8 cellular contexts compared by ENCODE assay signal in the genomic region with DNA sequence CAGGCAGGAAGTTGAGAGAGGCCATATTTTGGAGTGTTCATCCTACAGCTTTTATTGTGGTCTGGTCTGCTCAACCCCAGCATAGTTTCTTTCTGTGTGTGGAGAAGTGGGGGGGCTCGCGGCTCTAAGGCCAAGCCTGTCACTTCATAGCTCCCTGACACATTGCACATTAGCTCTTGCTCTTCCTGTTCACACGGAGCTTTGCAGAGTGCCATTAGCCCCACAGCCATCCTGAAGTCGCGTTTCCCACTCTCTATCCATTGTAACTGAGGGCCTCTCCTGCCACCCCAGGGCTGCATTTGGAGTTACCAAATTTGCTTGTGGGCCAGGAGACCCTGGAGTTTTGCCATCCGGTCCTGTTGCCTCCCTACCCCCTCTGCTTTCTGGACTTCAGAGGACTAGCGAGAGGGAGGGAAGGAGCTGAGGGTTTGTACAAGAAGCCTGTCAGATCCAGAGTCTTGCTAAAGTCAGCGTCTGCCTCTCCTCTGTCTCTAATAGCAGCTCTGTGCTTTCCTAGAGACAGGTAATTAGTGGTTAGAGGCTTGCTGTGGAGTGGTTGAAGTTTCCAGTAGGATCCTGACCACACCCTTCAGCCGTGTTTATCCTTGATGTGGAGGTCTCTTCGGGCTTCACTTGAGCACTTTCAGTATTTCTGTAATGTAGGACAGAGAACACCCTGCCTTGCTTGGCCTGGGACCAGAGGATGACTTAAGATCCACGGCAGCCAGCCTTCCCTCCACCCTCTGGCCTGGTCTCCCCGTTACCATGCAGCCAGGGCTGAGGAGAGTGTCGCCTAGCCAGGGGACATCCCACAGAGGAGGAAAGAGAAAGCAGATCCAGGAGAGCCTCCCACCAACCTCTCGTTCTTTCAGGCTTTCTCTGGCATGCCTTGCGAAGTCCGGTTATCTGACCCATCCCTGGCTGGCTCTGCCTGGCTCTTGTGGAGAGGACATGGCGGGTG. TPM values are rescaled to one million over a fixed set of nuclear protein-coding genes. Genes with fewer than 3 reads are reported as not detected.
DNase-seq lines count a peak whose midpoint lies in the region; ATAC-seq and TF ChIP-seq lines count a peak whose summit lies in the region.

No MANE protein-coding gene starts in this region.

- peaks cover 26% of the 10 kb centered on the region for H3K36me3 Mint-ChIP-seq in central memory CD8-positive, alpha-beta T cell (ENCODE audit: insufficient read depth)

- H3K4me1 Mint-ChIP-seq in central memory CD8-positive, alpha-beta T cell = peaks cover 54% of the 10 kb centered on the region

- peak overlapping the region; percentile 89 for H3K27ac Mint-ChIP-seq in central memory CD8-positive, alpha-beta T cell (ENCODE audit: low read depth)

- H3K9me3 Mint-ChIP-seq in central memory CD8-positive, alpha-beta T cell = no peaks in the 10 kb centered on the region

- no peaks in the 10 kb centered on the region for H3K27me3 Mint-ChIP-seq in central memory CD8-positive, alpha-beta T cell

- H3K4me3 ChIP-seq in mucosa of descending colon = no peak overlapping the region

- intact Hi-C loops in mucosa of descending colon (cut with DNase I, micrococcal nuclease) = loop anchor here in 1 of 2 donors (10.0 kb wide), 1 partner anchor 157 kb away; no protein-coding TSS in a partner anchor

- ATAC-seq in HG02571 (IDR thresholded peaks at IDR 0.05; ENCODE audit: unreplicated experiment) (peak; percentile 28), mucosa of descending colon (peak; percentile 63)
- ATAC-seq in central memory CD8-positive, alpha-beta T cell (replicated peaks; ENCODE audit: extremely low read depth, poor library complexity, severe bottlenecking) = peak; percentile 65

- H3K9me3 ChIP-seq in mucosa of descending colon = no peaks in the 10 kb centered on the region

- DNase-seq in NCI-H526 (lab: John Stamatoyannopoulos, UW) (peak; percentile 17 to 40), NCI-H526 treated with DMSO at 0.1 percent for 48 hours (lab: John Stamatoyannopoulos, UW) (no peak), NCI-H69 (lab: John Stamatoyannopoulos, UW) (peak; percentile 72), mucosa of descending colon (peak; percentile 40 to 61 (median 51)), ureter (ENCODE audit: low spot score) (peak; percentile 83), NCI-H1048 (lab: John Stamatoyannopoulos, UW) (no peak)
- no peak for DNase-seq in central memory CD8-positive, alpha-beta T cell (ENCODE audit: low spot score in 2 of 2)

- TF ChIP-seq CTCF in mucosa of descending colon (IDR thresholded peaks at IDR 0.05) = no peak

- H3K36me3 ChIP-seq in mucosa of descending colon (ENCODE audit: low read depth) = no peaks in the 10 kb centered on the region

- H3K4me1 ChIP-seq in mucosa of descending colon (ENCODE audit: low read depth) = peaks cover 18% of the 10 kb centered on the region

- peak overlapping the region; percentile 66 for H3K4me3 Mint-ChIP-seq in central memory CD8-positive, alpha-beta T cell

RNA-seq across cellular contexts. Expression of gene DCPS, which starts 14.1 kb away (rescaled TPM):
- total RNA-seq in mucosa of descending colon (10 to 100 TPM in 2 of 3 donors, 1 to 10 TPM in 1; 10.0 to 21.3 (median 14.8) TPM), ureter (23.2 TPM)

RNA-seq across cellular contexts. Expression of gene TIRAP, which starts 35.1 kb away (rescaled TPM):
- total RNA-seq in mucosa of descending colon (10 to 100 TPM; 18.5 to 24.8 (median 21.5) TPM), ureter (14.5 TPM)

RNA-seq across cellular contexts. Expression of gene ST3GAL4, which starts 37.5 kb away (rescaled TPM):
- total RNA-seq in mucosa of descending colon (100 to 1,000 TPM in 2 of 3 donors, 10 to 100 TPM in 1; 94.7 to 460 (median 217) TPM), ureter (46.4 TPM)

RNA-seq across cellular contexts. Expression of gene FOXRED1, which starts 49.0 kb away (rescaled TPM):
- 10 to 100 TPM; 24.3 to 36.9 (median 31.4) TPM for total RNA-seq in mucosa of descending colon
- 29.8 TPM for total RNA-seq in ureter

RNA-seq across cellular contexts. Expression of gene SRPRA, which starts 49.3 kb away (rescaled TPM):
- total RNA-seq in mucosa of descending colon = 10 to 100 TPM; 73.8 to 88.1 (median 79.2) TPM
- 130 TPM for total RNA-seq in ureter

Comparison
In these comparisons a context has a peak if more than half of its experiments do, and no peak if none do; other contexts are left out.
1. DNase-seq: peak in NCI-H526 (2 of 2), NCI-H69 (single experiment), mucosa of descending colon (3 of 3) and ureter (single experiment); none in NCI-H526 treated with DMSO at 0.1 percent for 48 hours (single experiment), central memory CD8-positive, alpha-beta T cell (0 of 2) and NCI-H1048 (single experiment).
2. Peak in every context shown above with its lines, with median percentiles within 50 percentile points of each other: ATAC-seq.